34 cellular contexts compared by ENCODE assay signal in genomic region chr14:69968151-69968550, GRCh38.
"Had no signal": no experiment of that assay in that cellular context is flagged by ENCODE, and none has a peak within 500 bp of the region (broad histone marks: within the 10 kb centered on the region; RNA-seq: fewer than 3 reads in every experiment).

No MANE protein-coding gene starts in this region.

- H3K27me3 ChIP-seq: breast epithelium, cardiac muscle cell, colonic mucosa had no signal

- H3K36me3 Mint-ChIP-seq: activated naive CD8-positive, alpha-beta T cell had no signal

- H3K9me3 Mint-ChIP-seq: activated B cell treated with CpG ODN at 0.5 μM for 24 hours; activated CD8-positive, alpha-beta T cell treated with anti-CD3 and anti-CD28 coated beads for 36 hours; activated T-helper 17 cell treated with anti-CD3 and anti-CD28 coated beads, Interleukin-2, amount 50 U/mL, for 72 hours; T-helper 2 cell treated with Interferon-gamma antibody and Interleukin-4, amounts not matched to agents 5 μg/mL and 100 μg/mL, for 36 hours had no signal

- H3K27me3 Mint-ChIP-seq: brain had no signal

- H3K4me3 ChIP-seq: breast epithelium, cardiac muscle cell, colonic mucosa, esophagus squamous epithelium, gastroesophageal sphincter, heart right ventricle had no signal

- ATAC-seq: activated CD4-positive, CD25-positive, alpha-beta regulatory T cell treated with anti-CD3 and anti-CD28 coated beads, Interleukin-2, amount 50 U/mL, for 24 hours; activated CD8-positive, alpha-beta T cell treated with anti-CD3 and anti-CD28 coated beads for 36 hours; activated T-helper 17 cell treated with anti-CD3 and anti-CD28 coated beads, Interleukin-2, amount 50 U/mL, for 72 hours; gastroesophageal sphincter; heart right ventricle; T-helper 17 cell had no signal

- H3K9me3 ChIP-seq: breast epithelium, colonic mucosa, esophagus squamous epithelium, gastroesophageal sphincter, heart right ventricle had no signal

- H3K27ac Mint-ChIP-seq: activated B cell treated with CpG ODN at 0.5 μM for 24 hours; activated CD8-positive, alpha-beta T cell treated with anti-CD3 and anti-CD28 coated beads for 36 hours; activated naive CD8-positive, alpha-beta T cell; activated T-helper 17 cell treated with anti-CD3 and anti-CD28 coated beads, Interleukin-2, amount 50 U/mL, for 72 hours; T-helper 17 cell; T-helper 2 cell treated with Interferon-gamma antibody and Interleukin-4, amounts not matched to agents 5 μg/mL and 100 μg/mL, for 36 hours had no signal

- H3K4me3 Mint-ChIP-seq: activated B cell treated with CpG ODN at 0.5 μM for 24 hours; activated CD8-positive, alpha-beta T cell treated with anti-CD3 and anti-CD28 coated beads for 36 hours; activated naive CD8-positive, alpha-beta T cell; activated T-helper 17 cell treated with anti-CD3 and anti-CD28 coated beads, Interleukin-2, amount 50 U/mL, for 72 hours; brain; T-helper 17 cell; T-helper 2 cell treated with Interferon-gamma antibody and Interleukin-4, amounts not matched to agents 5 μg/mL and 100 μg/mL, for 36 hours had no signal

- DNase-seq: activated B cell treated with CpG ODN at 0.5 μM for 24 hours; activated CD4-positive, alpha-beta T cell treated with anti-CD3 and anti-CD28 coated beads for 48 hours; activated CD4-positive, alpha-beta T cell treated with anti-CD3 and anti-CD28 coated beads, Interleukin-2, amount 50 U/mL, for 1 hour; activated CD4-positive, alpha-beta T cell treated with anti-CD3 and anti-CD28 coated beads, Interleukin-2, amount 50 U/mL, for 48 hours; activated CD8-positive, alpha-beta memory T cell treated with anti-CD3 and anti-CD28 coated beads for 24 hours; activated CD8-positive, alpha-beta memory T cell treated with anti-CD3 and anti-CD28 coated beads, Interleukin-2, amount 50 U/mL, for 4 hours; activated CD8-positive, alpha-beta T cell treated with anti-CD3 and anti-CD28 coated beads for 36 hours; activated effector memory CD4-positive, alpha-beta T cell treated with Interleukin-2 at 50 U/mL for 16 hours; activated gamma-delta T cell treated with Interleukin-2 at 50 U/mL for 16 hours; activated naive CD4-positive, alpha-beta T cell treated with anti-CD3 and anti-CD28 coated beads, Interleukin-2, amount 50 U/mL, for 16 hours; activated naive CD4-positive, alpha-beta T cell treated with Interleukin-2 at 50 U/mL for 16 hours; activated T-cell treated with anti-CD3 and anti-CD28 coated beads, Interleukin-2, amount 50 U/mL, for 1 hour; amniotic stem cell; anterior cingulate cortex; central memory CD4-positive, alpha-beta T cell; cerebellar nuclear complex; colonic mucosa; effector CD8-positive, alpha-beta T cell; esophagus squamous epithelium; foreskin melanocyte; heart right ventricle; T-helper 1 cell; T-helper 17 cell; T1000; WERI-Rb-1 had no signal

- H3K4me1 Mint-ChIP-seq: activated B cell treated with CpG ODN at 0.5 μM for 24 hours; activated T-helper 17 cell treated with anti-CD3 and anti-CD28 coated beads, Interleukin-2, amount 50 U/mL, for 72 hours; T-helper 17 cell had no signal

- H3K27ac ChIP-seq: breast epithelium, cardiac muscle cell, colonic mucosa, epithelial cell of prostate, esophagus squamous epithelium, gastroesophageal sphincter, heart right ventricle, WERI-Rb-1 had no signal

- H3K36me3 ChIP-seq: breast epithelium, cardiac muscle cell, colonic mucosa, esophagus squamous epithelium, gastroesophageal sphincter, heart right ventricle, WERI-Rb-1 had no signal

- H3K4me1 ChIP-seq: breast epithelium, colonic mucosa, esophagus squamous epithelium, gastroesophageal sphincter, heart right ventricle had no signal
